8 cellular contexts compared by ENCODE assay signal in the genomic region with DNA sequence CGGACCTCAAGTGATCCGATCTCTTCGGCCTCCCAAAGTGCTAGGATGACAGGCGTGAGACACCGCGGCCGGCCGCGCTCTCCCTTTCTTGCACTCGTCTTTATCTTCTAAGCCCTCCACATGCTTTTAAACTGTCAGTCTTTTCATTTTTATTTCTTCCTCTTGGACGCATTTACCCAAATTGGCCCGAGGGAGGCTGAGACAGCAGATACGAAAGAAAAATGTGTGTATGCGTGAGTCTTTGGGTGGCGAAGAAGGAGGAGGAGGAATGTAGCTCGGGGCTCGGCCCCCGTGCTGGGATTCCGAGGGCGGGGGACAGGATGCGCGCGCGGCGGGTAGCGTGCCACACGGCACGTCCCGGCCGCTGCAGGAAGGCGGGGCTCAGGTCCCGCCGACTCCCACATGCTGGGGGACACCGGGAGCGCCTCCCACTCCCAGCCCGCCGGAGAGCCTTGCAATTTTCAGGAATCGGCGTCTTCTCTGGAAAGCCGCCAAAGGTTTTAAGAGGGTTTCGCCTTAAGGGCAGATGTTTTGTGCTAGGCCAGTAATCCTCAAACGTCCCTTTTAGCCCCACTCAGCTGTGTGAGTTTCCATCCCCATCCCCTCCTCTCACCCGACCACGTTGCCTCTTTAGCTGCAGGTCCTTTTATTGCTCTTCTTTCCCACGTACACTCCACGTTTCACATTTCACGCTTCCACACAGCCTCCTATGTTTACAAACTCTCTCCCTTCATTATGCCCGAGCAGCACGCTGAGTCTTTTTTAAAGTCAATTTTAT. TPM values are rescaled to one million over a fixed set of nuclear protein-coding genes. Genes with fewer than 3 reads are reported as not detected.
DNase-seq lines count a peak whose midpoint lies in the region; ATAC-seq, FAIRE-seq and TF ChIP-seq lines count a peak whose summit lies in the region.

No MANE protein-coding gene starts in this region.

- peak overlapping the region; percentile 53 for H3K4me3 ChIP-seq in MM.1S (ENCODE audit: low read length)
- peak overlapping the region in 1 of 4 donors; percentile 39 for H3K4me3 ChIP-seq in adrenal gland
- peak overlapping the region; percentile 27 to 30 for H3K4me3 ChIP-seq in prostate gland

- H3K36me3 ChIP-seq in MM.1S (replicated peaks; ENCODE audit: insufficient read depth, low read length) (no peaks in the 10 kb centered on the region), adrenal gland (replicated peaks in 1 of 2) (no peaks in the 10 kb centered on the region), prostate gland (no peaks in the 10 kb centered on the region)

- no peaks in the 10 kb centered on the region for H4K20me1 ChIP-seq in MM.1S (ENCODE audit: insufficient read depth, low read length)

- TF ChIP-seq CTCF in MM.1S (IDR thresholded peaks at IDR 0.05; ENCODE audit: low read length) (no peak), adrenal gland (IDR thresholded peaks at IDR 0.05) (peak in 5 of 6 experiments; percentile 12 to 48 (median 19)), prostate gland (IDR thresholded peaks at IDR 0.05) (peak in 1 of 4 experiments; percentile 17)

- ATAC-seq in left cardiac atrium, result peak; percentile 99

- no peaks in the 10 kb centered on the region for H3K9me3 ChIP-seq in MM.1S (replicated peaks; ENCODE audit: insufficient read depth, low read length)
- H3K9me3 ChIP-seq in adrenal gland (replicated peaks in 1 of 3), result no peaks in the 10 kb centered on the region
- no peaks in the 10 kb centered on the region for H3K9me3 ChIP-seq in prostate gland

- 1% methylated on average over 38 to 49 of the region's 49 CpGs for WGBS in adrenal gland, 4 donors
- under 1% methylated on average over 49 of the region's 49 CpGs for WGBS in prostate gland

- no peaks in the 10 kb centered on the region for H3K4me1 ChIP-seq in MM.1S (ENCODE audit: low read length)
- peaks cover 7 to 9% of the 10 kb centered on the region in 2 donors for H3K4me1 ChIP-seq in adrenal gland (replicated peaks in 1 of 2)
- H3K4me1 ChIP-seq in prostate gland (replicated peaks), result no peaks in the 10 kb centered on the region

- peak overlapping the region; percentile 76 for H2AFZ ChIP-seq in MM.1S (ENCODE audit: low read length)

- no peaks in the 10 kb centered on the region for H3F3A ChIP-seq in MM.1S (ENCODE audit: insufficient read depth, low read length)

- intact Hi-C loops in adrenal gland (cut with DNase I), result no loop called here
- intact Hi-C loops in left cardiac atrium (cut with DNase I), result loop anchor here in 1 of 2 donors (5.0 kb wide), 1 partner anchor 33 kb away; the partner anchor contains the start of gene SLC2A3
- intact Hi-C loops in prostate gland (cut with DNase I), result no loop called here

- H3K4me2 ChIP-seq in MM.1S (ENCODE audit: low read depth, low read length), result peak overlapping the region; percentile 61

- TF ChIP-seq POLR2A in H54 (IDR thresholded peaks at IDR 0.05; ENCODE audit: low read depth, low read length), result peak; percentile 22; the same call in 1 of the 2 replicates
- peak in 1 of 2 donors; percentile 8 for TF ChIP-seq POLR2A in adrenal gland (IDR thresholded peaks at IDR 0.05)
- TF ChIP-seq POLR2A in prostate gland (IDR thresholded peaks at IDR 0.05), result peak; percentile 28

- H3K9me2 ChIP-seq in MM.1S (replicated peaks; ENCODE audit: insufficient read depth, low read length), result no peaks in the 10 kb centered on the region

- H3K27ac ChIP-seq in MM.1S (ENCODE audit: low read length) (no peak overlapping the region), adrenal gland (peak overlapping the region in 4 of 5 donors; percentile 21 to 83 (median 66)), prostate gland (peak overlapping the region; percentile 57 to 60)

- FAIRE-seq in H54 (lab: Jason Lieb, UNC), result peak; percentile 23

- peak; percentile 84 for DNase-seq in GDM1 (lab: John Stamatoyannopoulos, UW)
- DNase-seq in H54 (ENCODE audit: insufficient read length, low spot score), result peak; percentile 86
- peak; percentile 66 for DNase-seq in MM.1S
- DNase-seq in SW480 (ENCODE audit: low spot score), result peak; percentile 96
- DNase-seq in adrenal gland, result peak; percentile 80 to 90 (median 85)
- peak; percentile 93 for DNase-seq in left cardiac atrium
- DNase-seq in prostate gland (ENCODE audit: low spot score), result peak; percentile 79
- DNase-seq in ureter (ENCODE audit: low spot score), result peak; percentile 92

- H3K27me3 ChIP-seq in MM.1S (replicated peaks; ENCODE audit: insufficient read depth, low read length) (peaks cover 7% of the 10 kb centered on the region; the same call in 1 of the 2 replicates), adrenal gland (no peaks in the 10 kb centered on the region), prostate gland (replicated peaks; ENCODE audit: insufficient read depth) (no peaks in the 10 kb centered on the region)

- H3K9ac ChIP-seq in MM.1S (ENCODE audit: low read length), result no peak overlapping the region

- no peaks in the 10 kb centered on the region for H3K79me2 ChIP-seq in MM.1S (ENCODE audit: low read length)

RNA-seq across cellular contexts. Expression of gene SLC2A3, which starts 34.7 kb away (rescaled TPM):
- 10 to 100 TPM in 7 of 8 donors, 1 to 10 TPM in 1; 8.8 to 52.4 (median 33.5) TPM for total RNA-seq in adrenal gland
- polyA plus RNA-seq in adrenal gland, result 10 to 100 TPM in 1 of 3 donors, 1 to 10 TPM in 2; 7.2 to 19.5 (median 8.2) TPM
- 10 to 100 TPM; 21.6 to 33.5 TPM for total RNA-seq in left cardiac atrium
- total RNA-seq in prostate gland, result 10 to 100 TPM in 1 of 2 donors, 1 to 10 TPM in 1; 4.1 to 21.2 TPM
- total RNA-seq in ureter, result 61.9 TPM
